In genomic region chr5:128213833-128214232, GRCh38 we compare ENCODE assay signal across 12 cellular contexts.
"Had no signal": no experiment of that assay in that cellular context is flagged by ENCODE, and none has a peak within 500 bp of the region (broad histone marks: within the 10 kb centered on the region; RNA-seq: fewer than 3 reads in every experiment).

No MANE protein-coding gene starts in this region.

- H3K4me3 ChIP-seq: colonic mucosa, esophagus muscularis mucosa, gastroesophageal sphincter, heart left ventricle, hepatocyte, left ventricle myocardium inferior, lower lobe of right lung had no signal

- H3K27me3 ChIP-seq: colonic mucosa, esophagus muscularis mucosa, foreskin keratinocyte, gastroesophageal sphincter, heart left ventricle, hepatocyte had no signal

- H3K27ac ChIP-seq: colonic mucosa, esophagus muscularis mucosa, foreskin keratinocyte, gastroesophageal sphincter, heart left ventricle, hepatocyte, left ventricle myocardium inferior, lower lobe of right lung had no signal

- H3K36me3 ChIP-seq: colonic mucosa, esophagus muscularis mucosa, gastroesophageal sphincter, heart left ventricle, left ventricle myocardium inferior, lower lobe of right lung had no signal

- H3K9me3 ChIP-seq: colonic mucosa, esophagus muscularis mucosa, gastroesophageal sphincter, heart left ventricle, left ventricle myocardium inferior, lower lobe of right lung had no signal

- ATAC-seq: gastroesophageal sphincter had no signal

- H3K4me1 ChIP-seq: colonic mucosa, foreskin keratinocyte, lower lobe of right lung had no signal

- H2AFZ ChIP-seq: hepatocyte had no signal

- H3K4me2 ChIP-seq: hepatocyte had no signal

- H3K79me2 ChIP-seq: hepatocyte had no signal

- DNase-seq: cortex of kidney; effector CD8-positive, alpha-beta T cell; kidney; left ventricle myocardium inferior; lower lobe of right lung had no signal

- FAIRE-seq: frontal cortex had no signal
